ENCODE assay signal across 19 cellular contexts in the genomic region with DNA sequence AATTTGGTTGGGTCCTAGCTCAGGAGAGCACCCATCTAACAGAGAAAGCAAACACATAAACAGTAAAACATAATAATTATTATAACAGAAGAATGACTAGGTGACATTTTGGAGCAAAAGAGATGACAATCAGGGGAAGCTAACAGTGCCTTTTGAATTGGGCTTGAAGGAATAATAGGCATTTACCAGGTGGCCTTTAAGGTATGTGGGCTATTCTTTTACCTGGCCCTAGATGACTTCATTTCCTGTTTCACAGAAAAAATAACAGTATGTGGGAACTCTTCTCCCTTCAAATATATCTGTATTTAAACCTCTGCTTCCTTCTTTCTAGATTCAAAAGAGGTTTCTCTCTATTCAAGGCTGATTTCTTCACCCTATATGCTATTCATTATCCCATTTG. TPM values are rescaled to one million over a fixed set of nuclear protein-coding genes. Genes with fewer than 3 reads are reported as not detected.
A peak's percentile ranks its signal among the peaks of the same experiment; 100 is the strongest.
DNase-seq lines count a peak whose midpoint lies in the region; ATAC-seq and TF ChIP-seq lines count a peak whose summit lies in the region.
"Had no signal": no experiment of that assay in that cellular context is flagged by ENCODE, and none has a peak within 500 bp of the region (broad histone marks: within the 10 kb centered on the region; RNA-seq: fewer than 3 reads in every experiment).

No MANE protein-coding gene starts in this region.

- TF ChIP-seq CTCF in WTC11 (IDR thresholded peaks at IDR 0.05) = no peak
- TF ChIP-seq CTCF in natural killer cell (IDR thresholded peaks at IDR 0.05) = no peak

- POLR2A ChIA-PET in WTC11 (lab: Charles Lee) = interaction anchor here (1.5 kb wide), 1 partner anchor 43 kb away, joined by 5 read pairs; the partner anchor contains the start of gene TWF1

- intact Hi-C loops in activated CD4-positive, alpha-beta T cell treated with anti-CD3 and anti-CD28 coated beads, Interleukin-2, amount 10 ng/mL, durations not matched to agents 24 days and 14 days (cut with micrococcal nuclease) = no loop called here
- intact Hi-C loops in natural killer cell (cut with micrococcal nuclease) = no loop called here

- no peaks in the 10 kb centered on the region for H3K36me3 ChIP-seq in HUES48 (ENCODE audit: control insufficient read depth, insufficient read depth, low read length)
- H3K36me3 ChIP-seq: HAP-1, vagina had no signal

- H3K4me3 Mint-ChIP-seq in activated CD4-positive, alpha-beta T cell treated with anti-CD3 and anti-CD28 coated beads, Interleukin-2, amount 10 ng/mL, durations not matched to agents 24 days and 14 days = peak overlapping the region; percentile 7
- H3K4me3 Mint-ChIP-seq in WTC11 (no peak overlapping the region), natural killer cell (no peak overlapping the region)
- H3K4me3 Mint-ChIP-seq in stimulated activated memory B cell treated with anti-CD40 and anti-IgM and Interleukin-4, amounts not matched to agents 10 μg/mL and 1 μg/mL and 100 μg/mL, for 72 hours = no peak overlapping the region

- no peaks in the 10 kb centered on the region for H3K27me3 Mint-ChIP-seq in activated CD4-positive, alpha-beta T cell treated with anti-CD3 and anti-CD28 coated beads, Interleukin-2, amount 10 ng/mL, durations not matched to agents 24 days and 14 days
- H3K27me3 Mint-ChIP-seq in WTC11 (ENCODE audit: low read depth) = no peaks in the 10 kb centered on the region
- no peaks in the 10 kb centered on the region for H3K27me3 Mint-ChIP-seq in natural killer cell (ENCODE audit: low read depth in 2 of 2)
- no peaks in the 10 kb centered on the region for H3K27me3 Mint-ChIP-seq in stimulated activated memory B cell treated with anti-CD40 and anti-IgM and Interleukin-4, amounts not matched to agents 10 μg/mL and 1 μg/mL and 100 μg/mL, for 72 hours

- ATAC-seq in WTC11 (peak; percentile 18), natural killer cell (no peak)
- no peak for ATAC-seq in stimulated activated memory B cell treated with anti-CD40 and anti-IgM and Interleukin-4, amounts not matched to agents 10 μg/mL and 1 μg/mL and 100 μg/mL, for 72 hours
- ATAC-seq: activated T-cell treated with anti-CD3 and anti-CD28 coated beads, Interleukin-2, amount 50 U/mL, for 4 hours; heart left ventricle; left colon; sciatic nerve had no signal

- H3K9me3 ChIP-seq in HUES48 (ENCODE audit: control insufficient read depth, insufficient read depth, low read length) = no peaks in the 10 kb centered on the region
- H3K9me3 ChIP-seq: HAP-1, heart left ventricle, SK-N-SH, vagina had no signal

- DNase-seq in activated CD4-positive, alpha-beta T cell treated with anti-CD3 and anti-CD28 coated beads, Interleukin-2, amount 10 ng/mL, durations not matched to agents 24 days and 14 days = no peak
- no peak for DNase-seq in activated CD4-positive, alpha-beta T cell treated with anti-CD3 and anti-CD28 coated beads for 48 hours
- DNase-seq in WTC11 (ENCODE audit: low spot score) (no peak), natural killer cell (no peak), GM19240 (ENCODE audit: insufficient read length, low spot score) (no peak)
- DNase-seq in activated CD4-positive, alpha-beta T cell treated with anti-CD3 and anti-CD28 coated beads, Interleukin-2, amount 50 U/mL, for 1 hour = no peak
- DNase-seq: activated T-cell treated with anti-CD3 and anti-CD28 coated beads, Interleukin-2, amount 50 U/mL, for 4 hours; amygdala; COR-L47; effector CD8-positive, alpha-beta T cell; GDM1; heart left ventricle; left colon; SK-N-SH had no signal

- no peaks in the 10 kb centered on the region for H3K27me3 ChIP-seq in HUES48 (ENCODE audit: control insufficient read depth, insufficient read depth, low read length)
- H3K27me3 ChIP-seq: heart left ventricle, vagina had no signal

- H3K27ac ChIP-seq in HUES48 (ENCODE audit: low read depth, low read length) = peak overlapping the region; percentile 76
- H3K27ac ChIP-seq: heart left ventricle, vagina had no signal

- H3K36me3 Mint-ChIP-seq in activated CD4-positive, alpha-beta T cell treated with anti-CD3 and anti-CD28 coated beads, Interleukin-2, amount 10 ng/mL, durations not matched to agents 24 days and 14 days (ENCODE audit: low read depth) = peaks cover 22% of the 10 kb centered on the region
- no peaks in the 10 kb centered on the region for H3K36me3 Mint-ChIP-seq in WTC11
- peaks cover 6% of the 10 kb centered on the region for H3K36me3 Mint-ChIP-seq in natural killer cell
- H3K36me3 Mint-ChIP-seq in stimulated activated memory B cell treated with anti-CD40 and anti-IgM and Interleukin-4, amounts not matched to agents 10 μg/mL and 1 μg/mL and 100 μg/mL, for 72 hours = peaks cover 15% of the 10 kb centered on the region

- 0 out of 2 replicates have a peak overlapping the region, but pooled peaks have one; percentile 22 for H3K9ac ChIP-seq in HUES48 (ENCODE audit: low read depth, low read length)
- H3K9ac ChIP-seq: SK-N-SH had no signal

- no peak overlapping the region for H3K4me3 ChIP-seq in HUES48 (ENCODE audit: low read depth, low read length)
- H3K4me3 ChIP-seq: HAP-1, heart left ventricle, vagina had no signal

- no peak overlapping the region for H3K27ac Mint-ChIP-seq in activated CD4-positive, alpha-beta T cell treated with anti-CD3 and anti-CD28 coated beads, Interleukin-2, amount 10 ng/mL, durations not matched to agents 24 days and 14 days
- H3K27ac Mint-ChIP-seq in WTC11 (peak overlapping the region; percentile 94), natural killer cell (peak overlapping the region; percentile 58 to 85)
- H3K27ac Mint-ChIP-seq in stimulated activated memory B cell treated with anti-CD40 and anti-IgM and Interleukin-4, amounts not matched to agents 10 μg/mL and 1 μg/mL and 100 μg/mL, for 72 hours = no peak overlapping the region

- H3K4me1 ChIP-seq in HUES48 (ENCODE audit: control insufficient read depth, insufficient read depth, low read length) = peaks cover 43% of the 10 kb centered on the region

- H3K4me1 Mint-ChIP-seq in activated CD4-positive, alpha-beta T cell treated with anti-CD3 and anti-CD28 coated beads, Interleukin-2, amount 10 ng/mL, durations not matched to agents 24 days and 14 days = peaks cover 30% of the 10 kb centered on the region
- H3K4me1 Mint-ChIP-seq in WTC11 (peaks cover 52% of the 10 kb centered on the region), natural killer cell (peaks cover 50 to 53% of the 10 kb centered on the region in 2 donors)
- peaks cover 47% of the 10 kb centered on the region for H3K4me1 Mint-ChIP-seq in stimulated activated memory B cell treated with anti-CD40 and anti-IgM and Interleukin-4, amounts not matched to agents 10 μg/mL and 1 μg/mL and 100 μg/mL, for 72 hours

- CTCF ChIA-PET in WTC11 (lab: Charles Lee) = interaction anchor here (0.6 kb wide), 1 partner anchor 119 kb away, joined by 3 read pairs; no protein-coding TSS in a partner anchor

- H3K9me3 Mint-ChIP-seq in activated CD4-positive, alpha-beta T cell treated with anti-CD3 and anti-CD28 coated beads, Interleukin-2, amount 10 ng/mL, durations not matched to agents 24 days and 14 days = no peaks in the 10 kb centered on the region
- H3K9me3 Mint-ChIP-seq in WTC11 (no peaks in the 10 kb centered on the region), natural killer cell (no peaks in the 10 kb centered on the region)
- H3K9me3 Mint-ChIP-seq in stimulated activated memory B cell treated with anti-CD40 and anti-IgM and Interleukin-4, amounts not matched to agents 10 μg/mL and 1 μg/mL and 100 μg/mL, for 72 hours = no peaks in the 10 kb centered on the region
- H3K9me3 Mint-ChIP-seq: activated T-cell treated with anti-CD3 and anti-CD28 coated beads, Interleukin-2, amount 50 U/mL, for 4 hours had no signal

TF ChIP-seq in WTC11, 78 proteins besides CTCF, POLR2A, EP300 and RAD21:
- no peak for TF ChIP-seq TP53 (CRISPR knock-in tag; IDR thresholded peaks at IDR 0.05)
- no peak for TF ChIP-seq ELF4 (CRISPR knock-in tag; IDR thresholded peaks at IDR 0.05; ENCODE audit: low read depth)
- TF ChIP-seq, protein P1, sequence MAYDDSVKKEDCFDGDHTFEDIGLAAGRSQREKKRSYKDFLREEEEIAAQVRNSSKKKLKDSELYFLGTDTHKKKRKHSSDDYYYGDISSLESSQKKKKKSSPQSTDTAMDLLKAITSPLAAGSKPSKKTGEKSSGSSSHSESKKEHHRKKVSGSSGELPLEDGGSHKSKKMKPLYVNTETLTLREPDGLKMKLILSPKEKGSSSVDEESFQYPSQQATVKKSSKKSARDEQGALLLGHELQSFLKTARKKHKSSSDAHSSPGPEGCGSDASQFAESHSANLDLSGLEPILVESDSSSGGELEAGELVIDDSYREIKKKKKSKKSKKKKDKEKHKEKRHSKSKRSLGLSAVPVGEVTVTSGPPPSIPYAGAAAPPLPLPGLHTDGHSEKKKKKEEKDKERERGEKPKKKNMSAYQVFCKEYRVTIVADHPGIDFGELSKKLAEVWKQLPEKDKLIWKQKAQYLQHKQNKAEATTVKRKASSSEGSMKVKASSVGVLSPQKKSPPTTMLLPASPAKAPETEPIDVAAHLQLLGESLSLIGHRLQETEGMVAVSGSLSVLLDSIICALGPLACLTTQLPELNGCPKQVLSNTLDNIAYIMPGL (CRISPR knock-in tag; IDR thresholded peaks at IDR 0.05) = no peak
- TF ChIP-seq CREB1 (CRISPR knock-in tag; IDR thresholded peaks at IDR 0.05) = no peak

RNA-seq across cellular contexts. Expression of gene IRAK4, which starts 3.8 kb away (rescaled TPM):
- total RNA-seq in activated CD4-positive, alpha-beta T cell treated with anti-CD3 and anti-CD28 coated beads, Interleukin-2, amount 10 ng/mL, durations not matched to agents 24 days and 14 days = 21.4 and 23.5 TPM in 2 replicates
- total RNA-seq in WTC11 (2021) (5.7 to 6.5 TPM (median 6.1 TPM) in 3 replicates), natural killer cell (10 to 100 TPM; 60.6 to 70.4 (median 70.3) TPM)

RNA-seq across cellular contexts. Expression of gene PUS7L, which starts 4.0 kb away (rescaled TPM):
- 23.0 and 29.1 TPM in 2 replicates for total RNA-seq in activated CD4-positive, alpha-beta T cell treated with anti-CD3 and anti-CD28 coated beads, Interleukin-2, amount 10 ng/mL, durations not matched to agents 24 days and 14 days
- 16.0 to 20.7 TPM (median 16.4 TPM) in 3 replicates for total RNA-seq in WTC11 (2021)
- 10 to 100 TPM; 15.8 to 24.5 (median 19.0) TPM for total RNA-seq in natural killer cell

RNA-seq across cellular contexts. Expression of gene TWF1, which starts 43.5 kb away (rescaled TPM):
- total RNA-seq in activated CD4-positive, alpha-beta T cell treated with anti-CD3 and anti-CD28 coated beads, Interleukin-2, amount 10 ng/mL, durations not matched to agents 24 days and 14 days = 27.0 and 28.3 TPM in 2 replicates
- total RNA-seq in WTC11 (2021) (28.4 to 33.1 TPM (median 29.0 TPM) in 3 replicates), natural killer cell (10 to 100 TPM; 68.0 to 75.5 (median 68.1) TPM)

Comparison
In these comparisons a context has a peak if more than half of its experiments do, and no peak if none do; other contexts are left out.
1. H3K27ac Mint-ChIP-seq: peak in WTC11 (single experiment) and natural killer cell (2 of 2); none in activated CD4-positive, alpha-beta T cell treated with anti-CD3 and anti-CD28 coated beads, Interleukin-2, amount 10 ng/mL, durations not matched to agents 24 days and 14 days (single experiment) and stimulated activated memory B cell treated with anti-CD40 and anti-IgM and Interleukin-4, amounts not matched to agents 10 μg/mL and 1 μg/mL and 100 μg/mL, for 72 hours (single experiment).